Comparison of ENCODE assay signal across 19 cellular contexts in the genomic region with DNA sequence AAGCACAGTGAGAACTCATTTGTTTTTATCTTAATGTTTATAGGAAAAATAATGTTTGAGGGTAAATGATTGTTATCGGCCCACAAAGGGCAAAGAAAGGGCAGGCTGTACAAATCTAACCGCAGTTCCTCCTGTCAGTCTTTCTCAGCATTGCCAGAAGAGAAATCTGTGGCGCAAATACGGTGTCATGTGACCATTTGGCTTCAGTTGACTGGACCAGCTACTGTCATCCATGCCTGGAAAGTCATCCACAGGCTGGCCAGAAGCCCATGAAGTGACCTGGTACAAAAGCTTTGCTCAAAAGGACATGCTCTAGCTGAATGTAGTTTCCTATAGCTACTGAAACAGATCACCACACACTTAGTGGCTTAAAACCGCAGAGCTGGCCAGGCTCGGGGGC. TPM values are rescaled to one million over a fixed set of nuclear protein-coding genes. Genes with fewer than 3 reads are reported as not detected.
DNase-seq lines count a peak whose midpoint lies in the region; ATAC-seq and TF ChIP-seq lines count a peak whose summit lies in the region.
"Had no signal": no experiment of that assay in that cellular context is flagged by ENCODE, and none has a peak within 500 bp of the region (broad histone marks: within the 10 kb centered on the region; RNA-seq: fewer than 3 reads in every experiment).

No MANE protein-coding gene starts in this region.

- no peak overlapping the region for H3K23ac ChIP-seq in mesenchymal stem cell (ENCODE audit: low read length in 2 of 2)

- intact Hi-C loops in Right ventricle myocardium superior (cut with DNase I) (no loop called here), cardiac septum (cut with DNase I) (no loop called here), adrenal gland (cut with DNase I) (no loop called here)

- no peak overlapping the region for H2AFZ ChIP-seq in mesenchymal stem cell (ENCODE audit: low read depth, low read length)

- H3K27me3 ChIP-seq in adrenal gland, result no peaks in the 10 kb centered on the region
- no peaks in the 10 kb centered on the region for H3K27me3 ChIP-seq in mesenchymal stem cell (ENCODE audit: control insufficient read depth in 1 of 2, insufficient read depth in 1 of 2, low read length in 2 of 2)
- H3K27me3 ChIP-seq: cardiac muscle cell had no signal

- no peak overlapping the region for H2BK5ac ChIP-seq in mesenchymal stem cell (ENCODE audit: low read depth, low read length, poor library complexity, severe bottlenecking)

- no peak overlapping the region for H3K4ac ChIP-seq in mesenchymal stem cell (ENCODE audit: low read depth in 1 of 2, low read length in 2 of 2)

- no peak overlapping the region for H4K91ac ChIP-seq in mesenchymal stem cell (ENCODE audit: low read length)

- H3K36me3 ChIP-seq in adrenal gland (replicated peaks in 1 of 2), result no peaks in the 10 kb centered on the region
- H3K36me3 ChIP-seq in mesenchymal stem cell (ENCODE audit: control insufficient read depth in 1 of 2, insufficient read depth in 2 of 2, low read depth in 1 of 2, low read length in 2 of 2), result no peaks in the 10 kb centered on the region
- H3K36me3 ChIP-seq: cardiac muscle cell had no signal

- no peak for TF ChIP-seq POLR2A in adrenal gland (IDR thresholded peaks at IDR 0.05)

- H3K14ac ChIP-seq in mesenchymal stem cell (ENCODE audit: low read length in 2 of 2), result no peak overlapping the region

- no peak overlapping the region for H3K4me2 ChIP-seq in mesenchymal stem cell (ENCODE audit: low read length, poor library complexity, severe bottlenecking)

- DNase-seq in Right ventricle myocardium superior (peak; percentile 56), cardiac septum (ENCODE audit: low spot score) (no peak), adrenal gland (peak in 4 of 7 donors; percentile 31 to 60 (median 46)), mesenchymal stem cell (peak; percentile 46), AML-193 (lab: John Stamatoyannopoulos, UW) (no peak)
- no peak for DNase-seq in activated CD4-positive, CD25-positive, alpha-beta regulatory T cell treated with anti-CD3 and anti-CD28 coated beads, Interleukin-2, amount 50 U/mL, for 72 hours
- no peak for DNase-seq in stimulated activated CD4-positive, alpha-beta T cell treated with anti-CD3 and anti-CD28 coated beads, Interleukin-4, amount 100 ng/mL, for 4 hours
- DNase-seq: activated CD4-positive, CD25-positive, alpha-beta regulatory T cell; activated CD8-positive, alpha-beta memory T cell treated with anti-CD3 and anti-CD28 coated beads for 24 hours; CD8-positive, alpha-beta memory T cell; DMS79 treated with DMSO at 0.1 percent for 48 hours; GOT3; NCI-H1694 treated with DMSO at 0.1 percent for 48 hours; NCI-H446 treated with DMSO at 0.1 percent for 48 hours; SHP77 treated with DMSO at 0.1 percent for 48 hours; stimulated activated CD4-positive, alpha-beta T cell treated with anti-CD3 and anti-CD28 coated beads, Interleukin-12 subunit alpha, Interleukin-12 subunit beta, amount 100 ng/mL, for 4 hours had no signal

- H3K4me3 ChIP-seq in adrenal gland (no peak overlapping the region), mesenchymal stem cell (ENCODE audit: insufficient read depth in 1 of 2, low read depth in 1 of 2, low read length in 2 of 2) (no peak overlapping the region)
- H3K4me3 ChIP-seq: cardiac muscle cell had no signal

- H3K27ac ChIP-seq in adrenal gland (no peak overlapping the region), mesenchymal stem cell (ENCODE audit: low read length, poor library complexity, severe bottlenecking) (no peak overlapping the region)
- H3K27ac ChIP-seq: cardiac muscle cell had no signal

- no peak for TF ChIP-seq CTCF in adrenal gland (IDR thresholded peaks at IDR 0.05)

- 67 to 82% (median 76%) methylated on average over 4 to 6 of the region's 6 CpGs for WGBS in adrenal gland, 4 donors
- 95% methylated on average over 6 of the region's 6 CpGs for WGBS in mesenchymal stem cell

- H2BK120ac ChIP-seq in mesenchymal stem cell (ENCODE audit: low read depth, low read length), result no peak overlapping the region

- H2BK15ac ChIP-seq in mesenchymal stem cell (ENCODE audit: low read depth, poor library complexity, severe bottlenecking), result no peak overlapping the region

- no peak overlapping the region for H3K18ac ChIP-seq in mesenchymal stem cell (ENCODE audit: low read depth in 1 of 2, low read length in 2 of 2)

- no peak overlapping the region for H4K8ac ChIP-seq in mesenchymal stem cell (ENCODE audit: low read length)

- H3K9me3 ChIP-seq in adrenal gland (replicated peaks in 1 of 3) (no peaks in the 10 kb centered on the region), mesenchymal stem cell (ENCODE audit: control insufficient read depth, low read length) (no peaks in the 10 kb centered on the region)

- H2BK12ac ChIP-seq in mesenchymal stem cell (ENCODE audit: low read length in 2 of 2), result no peak overlapping the region

- no peaks in the 10 kb centered on the region for H3K4me1 ChIP-seq in adrenal gland (replicated peaks in 1 of 2)
- H3K4me1 ChIP-seq in mesenchymal stem cell (ENCODE audit: control insufficient read depth, insufficient read depth, low read depth, low read length), result no peaks in the 10 kb centered on the region

- H3K79me1 ChIP-seq in mesenchymal stem cell (replicated peaks; ENCODE audit: low read length, poor library complexity, severe bottlenecking), result no peaks in the 10 kb centered on the region

- H2AK5ac ChIP-seq in mesenchymal stem cell (ENCODE audit: low read length, severe bottlenecking), result no peak overlapping the region

- ATAC-seq in Right ventricle myocardium superior (ENCODE audit: poor library complexity), result peak; percentile 80
- ATAC-seq in GM19324 (IDR thresholded peaks at IDR 0.05; ENCODE audit: low FRiP score, unreplicated experiment), result no peak

- H3K9ac ChIP-seq in mesenchymal stem cell (ENCODE audit: low read length), result no peak overlapping the region

RNA-seq across cellular contexts. Expression of a gene that starts 43.6 kb away (rescaled TPM):
- total RNA-seq in Right ventricle myocardium superior (0.27 TPM), cardiac septum (0.59 TPM), adrenal gland (under 1 TPM in 3 of 8 donors, not detected in 5; 0.14 to 0.26 (median 0.23) TPM)
- under 1 TPM in 2 of 3 donors, not detected in 1; 0.08 to 0.98 TPM for polyA plus RNA-seq in adrenal gland
- 3.9 TPM for polyA plus RNA-seq in mesenchymal stem cell (2013, experiment 1 of 2)
- 4.1 TPM for polyA plus RNA-seq in mesenchymal stem cell (2013, experiment 2 of 2)
- total RNA-seq: cardiac muscle cell; CD8-positive, alpha-beta memory T cell had no signal
- polyA plus RNA-seq: cardiac muscle cell; CD8-positive, alpha-beta memory T cell had no signal

RNA-seq across cellular contexts. Expression of a gene that starts 57.0 kb away (rescaled TPM):
- total RNA-seq in Right ventricle myocardium superior (not detected), cardiac septum (0.54 TPM), adrenal gland (under 1 TPM in 3 of 8 donors, not detected in 5; 0.11 to 0.26 (median 0.14) TPM)
- under 1 TPM in 1 of 3 donors, not detected in 2; 0.47 TPM for polyA plus RNA-seq in adrenal gland
- 0.43 TPM for polyA plus RNA-seq in mesenchymal stem cell (2013, experiment 1 of 2)
- 0.29 TPM for polyA plus RNA-seq in mesenchymal stem cell (2013, experiment 2 of 2)
- total RNA-seq: A673; cardiac muscle cell; CD8-positive, alpha-beta memory T cell had no signal
- polyA plus RNA-seq: cardiac muscle cell; CD8-positive, alpha-beta memory T cell had no signal

Comparison
In these comparisons a context has a peak if more than half of its experiments do, and no peak if none do; other contexts are left out.
1. DNase-seq: peak in Right ventricle myocardium superior (single experiment), adrenal gland (4 of 7) and mesenchymal stem cell (single experiment); none in cardiac septum (single experiment), AML-193 (0 of 2), activated CD4-positive, CD25-positive, alpha-beta regulatory T cell treated with anti-CD3 and anti-CD28 coated beads, Interleukin-2, amount 50 U/mL, for 72 hours (single experiment) and stimulated activated CD4-positive, alpha-beta T cell treated with anti-CD3 and anti-CD28 coated beads, Interleukin-4, amount 100 ng/mL, for 4 hours (0 of 2).